In the genomic region with DNA sequence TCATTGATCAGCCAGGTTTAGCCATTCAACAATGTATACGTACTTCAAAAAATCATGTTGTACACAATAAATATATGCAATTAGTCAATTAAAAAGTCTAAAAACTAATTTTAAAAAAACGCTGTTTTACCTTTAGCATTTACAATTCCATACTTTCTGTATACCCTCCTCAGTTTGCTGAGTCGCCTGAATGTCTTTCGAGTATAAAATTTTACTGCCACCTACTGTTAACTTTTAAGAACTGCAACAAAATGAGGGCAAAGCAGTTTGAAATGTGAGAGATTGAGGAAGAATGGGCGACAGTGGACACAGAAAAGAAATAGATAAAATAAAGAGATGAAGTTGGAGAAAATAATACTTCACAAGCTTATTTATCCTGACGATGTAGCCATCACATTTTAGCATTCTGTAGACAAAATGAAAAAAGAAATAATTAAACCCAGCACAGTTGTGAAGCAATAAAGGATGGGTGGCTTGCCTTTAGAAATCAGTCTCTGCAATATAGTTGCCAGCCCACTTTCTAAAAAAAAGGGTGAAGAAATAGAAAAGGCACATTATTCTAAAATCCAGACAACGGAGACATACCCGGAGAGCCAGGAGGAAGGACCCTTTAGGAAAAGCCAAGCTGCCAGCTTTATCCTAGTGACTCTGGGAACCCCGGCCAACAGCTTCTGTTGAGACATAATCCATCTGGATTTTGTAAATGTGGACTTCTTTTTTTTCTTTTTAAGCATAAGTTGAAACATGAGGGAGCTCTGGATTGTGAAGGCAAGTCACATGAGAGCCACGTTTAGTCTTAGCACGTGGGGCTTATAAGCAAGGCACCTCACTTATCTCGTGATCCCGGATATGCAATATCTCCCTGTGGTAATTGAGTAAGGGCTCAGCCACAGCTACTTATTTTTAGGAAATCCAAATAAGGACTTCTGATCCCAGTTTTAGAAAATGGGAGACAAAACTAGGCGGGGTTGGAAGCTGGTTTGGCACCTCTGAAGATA, we compare ENCODE assay signal across 8 cellular contexts.
A peak's percentile ranks its signal among the peaks of the same experiment; 100 is the strongest.
DNase-seq lines count a peak whose midpoint lies in the region; ATAC-seq and TF ChIP-seq lines count a peak whose summit lies in the region.

No MANE protein-coding gene starts in this region.

- no peaks in the 10 kb centered on the region for H3K27me3 Mint-ChIP-seq in endothelial cell (ENCODE audit: unreplicated experiment)
- peaks cover 34% of the 10 kb centered on the region for H3K27me3 Mint-ChIP-seq in T-helper 17 cell

- H3K27ac Mint-ChIP-seq in endothelial cell (ENCODE audit: unreplicated experiment) (no peak overlapping the region), T-helper 17 cell (no peak overlapping the region)

- peaks cover 0 to 8% of the 10 kb centered on the region in 2 donors for H3K4me1 ChIP-seq in muscle layer of duodenum (ENCODE audit: control insufficient read depth in 1 of 2, insufficient read depth in 2 of 2, low read length in 2 of 2)

- no peaks in the 10 kb centered on the region for H3K9me3 Mint-ChIP-seq in endothelial cell (ENCODE audit: unreplicated experiment)

- H3K27me3 ChIP-seq in muscle layer of duodenum (ENCODE audit: low read depth, low read length) = no peaks in the 10 kb centered on the region

- H3K36me3 Mint-ChIP-seq in endothelial cell (ENCODE audit: low read depth, unreplicated experiment) = no peaks in the 10 kb centered on the region
- H3K36me3 Mint-ChIP-seq in T-helper 17 cell (ENCODE audit: low read depth) = no peaks in the 10 kb centered on the region

- DNase-seq in COR-L47 (lab: John Stamatoyannopoulos, UW) = peak; percentile 28
- peak; percentile 19 for DNase-seq in HuH-7 (ENCODE audit: low spot score)
- peak; percentile 19 for DNase-seq in OCI-M2 (lab: John Stamatoyannopoulos, UW; ENCODE audit: unreplicated experiment)
- DNase-seq in endothelial cell (ENCODE audit: low spot score) = no peak
- DNase-seq in T-helper 17 cell = no peak
- no peak for DNase-seq in UCSD-AML1 (lab: John Stamatoyannopoulos, UW; ENCODE audit: unreplicated experiment)

- H3K9me3 ChIP-seq in muscle layer of duodenum (ENCODE audit: control insufficient read depth in 1 of 2, low read length in 2 of 2) (no peaks in the 10 kb centered on the region), T-helper 17 cell (ENCODE audit: control insufficient read depth, low read length, poor library complexity, severe bottlenecking) (no peaks in the 10 kb centered on the region)

- no peak overlapping the region for H3K4me3 ChIP-seq in muscle layer of duodenum (ENCODE audit: low read depth in 1 of 2, low read length in 2 of 2)

- ATAC-seq in GM21367 (IDR thresholded peaks at IDR 0.05; ENCODE audit: unreplicated experiment) = peak; percentile 80
- no peak for ATAC-seq in T-helper 17 cell

- peak; percentile 91 for TF ChIP-seq CTCF in endothelial cell (IDR thresholded peaks at IDR 0.05; ENCODE audit: unreplicated experiment)

- H3K27ac ChIP-seq in muscle layer of duodenum (ENCODE audit: low read length) = peak overlapping the region; percentile 74

- no peaks in the 10 kb centered on the region for H3K36me3 ChIP-seq in muscle layer of duodenum (ENCODE audit: control insufficient read depth in 1 of 2, insufficient read depth in 2 of 2, low read length in 2 of 2)

- no peak overlapping the region for H3K4me3 Mint-ChIP-seq in endothelial cell (ENCODE audit: unreplicated experiment)
- no peak overlapping the region for H3K4me3 Mint-ChIP-seq in T-helper 17 cell

- H3K4me1 Mint-ChIP-seq in endothelial cell (ENCODE audit: unreplicated experiment) (no peaks in the 10 kb centered on the region), T-helper 17 cell (peaks cover 5% of the 10 kb centered on the region)

Comparison
In these comparisons a context has a peak if more than half of its experiments do, and no peak if none do; other contexts are left out.
1. DNase-seq: peak in COR-L47 (single experiment), HuH-7 (single experiment) and OCI-M2 (single experiment); none in endothelial cell (single experiment), T-helper 17 cell (0 of 3) and UCSD-AML1 (single experiment).